24 cellular contexts compared by ENCODE assay signal in genomic region chr18:23929362-23929940, GRCh38.
DNase-seq lines count a peak whose midpoint lies in the region; ATAC-seq and TF ChIP-seq lines count a peak whose summit lies in the region.
"Had no signal": no experiment of that assay in that cellular context is flagged by ENCODE, and none has a peak within 500 bp of the region (broad histone marks: within the 10 kb centered on the region; RNA-seq: fewer than 3 reads in every experiment).

No MANE protein-coding gene starts in this region.

- peaks cover 25% of the 10 kb centered on the region for H3K4me1 Mint-ChIP-seq in activated naive CD8-positive, alpha-beta T cell treated with anti-CD3 and anti-CD28 coated beads, Interleukin-2, amount 10 ng/mL, durations not matched to agents 7 days and 5 days
- peaks cover 25% of the 10 kb centered on the region for H3K4me1 Mint-ChIP-seq in stimulated activated naive CD8-positive, alpha-beta T cell treated with anti-CD3 and anti-CD28 coated beads, Interleukin-15, amount 100 ng/mL, for 72 hours

- no peak for TF ChIP-seq POLR2A in Peyer's patch (IDR thresholded peaks at IDR 0.05)

- H3K27me3 ChIP-seq in Peyer's patch: no peaks in the 10 kb centered on the region
- H3K27me3 ChIP-seq: body of pancreas, heart left ventricle, neutrophil, sigmoid colon, upper lobe of right lung had no signal

- H3K36me3 Mint-ChIP-seq in activated naive CD8-positive, alpha-beta T cell treated with anti-CD3 and anti-CD28 coated beads, Interleukin-2, amount 10 ng/mL, durations not matched to agents 7 days and 5 days: peaks cover 1% of the 10 kb centered on the region

- ATAC-seq in activated naive CD8-positive, alpha-beta T cell treated with anti-CD3 and anti-CD28 coated beads, Interleukin-2, amount 10 ng/mL, durations not matched to agents 7 days and 5 days (ENCODE audit: low read depth): peak; percentile 91
- ATAC-seq in stimulated activated naive CD8-positive, alpha-beta T cell treated with anti-CD3 and anti-CD28 coated beads, Interleukin-15, amount 100 ng/mL, for 72 hours: peak; percentile 94
- ATAC-seq: body of pancreas, heart left ventricle, K562, upper lobe of right lung had no signal

- no peak overlapping the region for H3K4me3 ChIP-seq in Peyer's patch
- H3K4me3 ChIP-seq: body of pancreas, GM23248, heart left ventricle, K562, sigmoid colon, upper lobe of right lung had no signal

- DNase-seq in NCI-H82 (lab: John Stamatoyannopoulos, UW) (peak; percentile 22), NCI-H82 treated with DMSO at 0.1 percent for 48 hours (lab: John Stamatoyannopoulos, UW; ENCODE audit: unreplicated experiment) (no peak), Peyer's patch (no peak), hypothalamus (lab: John Stamatoyannopoulos, UW) (no peak)
- DNase-seq in stimulated activated CD4-positive, alpha-beta T cell treated with anti-CD3 and anti-CD28 coated beads, Interleukin-15, amount 100 ng/mL, for 24 hours: peak; percentile 22
- no peak for DNase-seq in stimulated activated CD4-positive, alpha-beta T cell treated with anti-CD3 and anti-CD28 coated beads, Interleukin-1b, Interleukin-23, amount 100 ng/mL, for 48 hours
- peak; percentile 52 for DNase-seq in activated naive CD8-positive, alpha-beta T cell treated with anti-CD3 and anti-CD28 coated beads, Interleukin-2, amount 10 ng/mL, durations not matched to agents 7 days and 5 days
- peak; percentile 30 to 37 for DNase-seq in stimulated activated naive CD8-positive, alpha-beta T cell treated with anti-CD3 and anti-CD28 coated beads, Interleukin-15, amount 100 ng/mL, for 72 hours
- DNase-seq: body of pancreas; effector CD4-positive, alpha-beta T cell; erythroblast; foreskin fibroblast; GDM1; GM23248; heart left ventricle; NCI-H1417; NCI-H2107; SHP77 treated with DMSO at 0.1 percent for 48 hours; sigmoid colon; upper lobe of right lung had no signal

- H3K27ac Mint-ChIP-seq in activated naive CD8-positive, alpha-beta T cell treated with anti-CD3 and anti-CD28 coated beads, Interleukin-2, amount 10 ng/mL, durations not matched to agents 7 days and 5 days: peak overlapping the region; percentile 89
- H3K27ac Mint-ChIP-seq in stimulated activated naive CD8-positive, alpha-beta T cell treated with anti-CD3 and anti-CD28 coated beads, Interleukin-15, amount 100 ng/mL, for 72 hours: peak overlapping the region; percentile 63 to 78
- H3K27ac Mint-ChIP-seq: progenitor cell of endocrine pancreas had no signal

- TF ChIP-seq CTCF in Peyer's patch (IDR thresholded peaks at IDR 0.05): no peak

- no peaks in the 10 kb centered on the region for H3K9me3 Mint-ChIP-seq in activated naive CD8-positive, alpha-beta T cell treated with anti-CD3 and anti-CD28 coated beads, Interleukin-2, amount 10 ng/mL, durations not matched to agents 7 days and 5 days
- H3K9me3 Mint-ChIP-seq in stimulated activated naive CD8-positive, alpha-beta T cell treated with anti-CD3 and anti-CD28 coated beads, Interleukin-15, amount 100 ng/mL, for 72 hours: no peaks in the 10 kb centered on the region

- H3K27ac ChIP-seq in Peyer's patch: peak overlapping the region in 1 of 4 donors; percentile 22
- H3K27ac ChIP-seq: 22Rv1, GM23248, heart left ventricle, neutrophil, sigmoid colon, upper lobe of right lung had no signal

- peaks cover 0 to 7% (median 0%) of the 10 kb centered on the region in 4 donors for H3K4me1 ChIP-seq in Peyer's patch
- H3K4me1 ChIP-seq: body of pancreas, heart left ventricle, upper lobe of right lung had no signal

- peak overlapping the region; percentile 43 for H3K4me3 Mint-ChIP-seq in activated naive CD8-positive, alpha-beta T cell treated with anti-CD3 and anti-CD28 coated beads, Interleukin-2, amount 10 ng/mL, durations not matched to agents 7 days and 5 days
- peak overlapping the region; percentile 11 to 45 for H3K4me3 Mint-ChIP-seq in stimulated activated naive CD8-positive, alpha-beta T cell treated with anti-CD3 and anti-CD28 coated beads, Interleukin-15, amount 100 ng/mL, for 72 hours

- H3K27me3 Mint-ChIP-seq in activated naive CD8-positive, alpha-beta T cell treated with anti-CD3 and anti-CD28 coated beads, Interleukin-2, amount 10 ng/mL, durations not matched to agents 7 days and 5 days: peaks cover 2% of the 10 kb centered on the region
- no peaks in the 10 kb centered on the region for H3K27me3 Mint-ChIP-seq in stimulated activated naive CD8-positive, alpha-beta T cell treated with anti-CD3 and anti-CD28 coated beads, Interleukin-15, amount 100 ng/mL, for 72 hours
- H3K27me3 Mint-ChIP-seq: progenitor cell of endocrine pancreas had no signal

- H3K9me3 ChIP-seq in Peyer's patch: no peaks in the 10 kb centered on the region
- H3K9me3 ChIP-seq: body of pancreas, heart left ventricle, neutrophil, sigmoid colon, upper lobe of right lung had no signal

- peaks cover 0 to 20% (median 0%) of the 10 kb centered on the region in 3 donors for H3K36me3 ChIP-seq in Peyer's patch
- H3K36me3 ChIP-seq: neutrophil, sigmoid colon had no signal

- POLR2A ChIA-PET in activated naive CD8-positive, alpha-beta T cell treated with anti-CD3 and anti-CD28 coated beads, Interleukin-2, amount 10 ng/mL, durations not matched to agents 7 days and 5 days (lab: Charles Lee): interaction anchor here (1.0 to 1.5 kb wide), 3 partner anchors 9 to 85 kb away, joined by 3 to 5 read pairs (median 5); partner anchors contain the start of gene TTC39C

Comparison
In these comparisons a context has a peak if more than half of its experiments do, and no peak if none do; other contexts are left out.
1. DNase-seq: peak in NCI-H82 (single experiment), stimulated activated CD4-positive, alpha-beta T cell treated with anti-CD3 and anti-CD28 coated beads, Interleukin-15, amount 100 ng/mL, for 24 hours (single experiment), activated naive CD8-positive, alpha-beta T cell treated with anti-CD3 and anti-CD28 coated beads, Interleukin-2, amount 10 ng/mL, durations not matched to agents 7 days and 5 days (single experiment) and stimulated activated naive CD8-positive, alpha-beta T cell treated with anti-CD3 and anti-CD28 coated beads, Interleukin-15, amount 100 ng/mL, for 72 hours (2 of 2); none in NCI-H82 treated with DMSO at 0.1 percent for 48 hours (single experiment), stimulated activated CD4-positive, alpha-beta T cell treated with anti-CD3 and anti-CD28 coated beads, Interleukin-1b, Interleukin-23, amount 100 ng/mL, for 48 hours (single experiment), Peyer's patch (0 of 3) and hypothalamus (0 of 51).